ENCODE assay signal across 8 cellular contexts in the genomic region with DNA sequence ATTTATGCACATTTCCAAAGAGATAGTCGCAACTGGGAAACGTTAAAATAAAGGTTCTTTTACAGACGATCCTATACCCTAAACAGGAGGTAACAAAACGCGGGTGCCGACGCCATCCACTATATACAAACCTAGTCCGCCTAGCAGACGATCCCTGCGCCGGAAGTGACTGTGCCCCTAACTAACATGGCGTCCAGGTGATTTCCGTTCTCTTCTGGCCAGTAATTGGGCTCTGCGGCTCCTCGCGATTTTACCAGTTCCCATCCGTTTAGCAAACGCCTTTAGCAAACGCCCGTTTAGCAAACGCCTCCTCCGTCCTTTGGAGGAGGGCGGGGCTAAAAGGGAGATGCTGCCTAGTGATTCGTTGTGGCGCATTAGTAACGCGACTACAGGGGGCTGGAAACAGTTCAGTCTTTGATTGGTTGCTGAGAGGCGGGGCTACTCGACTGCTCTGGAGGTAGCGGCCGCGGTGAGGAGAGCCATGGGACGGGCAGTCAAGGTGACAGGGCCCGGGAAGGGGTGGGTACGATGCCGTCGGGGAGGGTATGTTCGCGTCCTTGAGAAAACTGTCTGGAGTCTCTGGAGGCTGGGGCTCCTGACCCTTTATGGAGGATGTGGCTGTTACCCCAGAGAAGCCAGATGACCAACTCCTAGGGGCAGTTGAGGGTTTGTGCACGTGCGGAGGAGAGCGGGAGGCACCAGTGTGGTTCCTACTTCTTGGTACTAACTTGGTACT. TPM values are rescaled to one million over a fixed set of nuclear protein-coding genes. Genes with fewer than 3 reads are reported as not detected.
DNase-seq lines count a peak whose midpoint lies in the region; ATAC-seq, FAIRE-seq and TF ChIP-seq lines count a peak whose summit lies in the region.

TSS of gene LYRM7 (plus strand) at position 405 of the 736 bp plus-strand sequence. CDS start at position 482, 77 bp downstream.

- H3K27ac ChIP-seq in heart right ventricle (peak within 1 kb of the TSS in 9 of 10 donors; percentile 62 to 88 (median 82)), upper lobe of right lung (peak within 1 kb of the TSS; percentile 78)

- no peaks in the 10 kb centered on the region for H3K27me3 ChIP-seq in heart right ventricle
- no peaks in the 10 kb centered on the region for H3K27me3 ChIP-seq in upper lobe of right lung

- TF ChIP-seq CTCF in heart right ventricle (IDR thresholded peaks at IDR 0.05), result peak in 1 of 9 donors; percentile 17
- TF ChIP-seq CTCF in upper lobe of right lung (IDR thresholded peaks at IDR 0.05), result no peak

- H3K36me3 ChIP-seq in heart right ventricle, result no peaks in the 10 kb centered on the region
- no peaks in the 10 kb centered on the region for H3K36me3 ChIP-seq in upper lobe of right lung

- FAIRE-seq in GM12892 (lab: Jason Lieb, UNC), result peak; percentile 99

- peak; percentile 97 for ATAC-seq in HG02852 (IDR thresholded peaks at IDR 0.05; ENCODE audit: unreplicated experiment)
- peak; percentile 99 to 100 (median 99) for ATAC-seq in heart right ventricle
- ATAC-seq in upper lobe of right lung, result peak; percentile 99

- DNase-seq in GM12892 (ENCODE audit: insufficient read length), result peak; percentile 62
- peak; percentile 98 for DNase-seq in NCI-H146 (lab: John Stamatoyannopoulos, UW)
- DNase-seq in T-helper 1 cell, result peak; percentile 89 to 99 (median 95)
- DNase-seq in amniotic epithelial cell (ENCODE audit: low read depth), result peak; percentile 99
- DNase-seq in heart right ventricle, result peak; percentile 89 to 98
- peak; percentile 88 to 99 (median 96) for DNase-seq in posterior cingulate gyrus
- DNase-seq in upper lobe of right lung, result peak; percentile 95

- H3K9me3 ChIP-seq in heart right ventricle (no peaks in the 10 kb centered on the region), upper lobe of right lung (no peaks in the 10 kb centered on the region)

- intact Hi-C loops in heart right ventricle (cut with DNase I) (loop anchor here in 4 of 10 donors (5.0 kb wide), 2 partner anchors 92 to 247 kb away; partner anchors contain the start of gene CDC42SE2 (in 2 of the 4)), posterior cingulate gyrus (cut with DNase I) (loop anchor here (1.0 kb wide), 1 partner anchor 247 kb away; no protein-coding TSS in a partner anchor), upper lobe of right lung (cut with DNase I) (no loop called here)

- peak within 1 kb of the TSS; percentile 39 to 81 (median 73) for H3K4me3 ChIP-seq in heart right ventricle
- H3K4me3 ChIP-seq in upper lobe of right lung, result peak within 1 kb of the TSS; percentile 69

- TF ChIP-seq POLR2A in GM12892 (IDR thresholded peaks at IDR 0.05; ENCODE audit: low read depth, low read length), result peak; percentile 68

- WGBS in heart right ventricle, 2 donors, result 0% methylated on average over 42 of the region's 42 CpGs

- H3K4me1 ChIP-seq in heart right ventricle (peaks cover 5 to 24% (median 20%) of the 10 kb centered on the region in 9 donors), upper lobe of right lung (peaks cover 14% of the 10 kb centered on the region)

RNA-seq across cellular contexts. Expression of gene LYRM7, which starts in this region (rescaled TPM):
- 15.7 TPM for polyA plus RNA-seq in GM12892 (2012; ENCODE audit: missing spikeins)
- total RNA-seq in heart right ventricle (10 to 100 TPM; 16.5 to 31.5 (median 24.5) TPM), upper lobe of right lung (6.0 TPM)
- polyA plus RNA-seq in heart right ventricle, result 10 to 100 TPM in 1 of 2 donors, 1 to 10 TPM in 1; 5.3 to 13.5 TPM

Comparison
In these comparisons a context has a peak if more than half of its experiments do, and no peak if none do; other contexts are left out.
1. Peak in every context shown above with its lines: DNase-seq, ATAC-seq, H3K4me3 ChIP-seq and H3K27ac ChIP-seq.